9 cellular contexts compared by ENCODE assay signal in genomic region chr9:682633-683508, GRCh38.
DNase-seq lines count a peak whose midpoint lies in the region; ATAC-seq, FAIRE-seq and TF ChIP-seq lines count a peak whose summit lies in the region.
"Had no signal": no experiment of that assay in that cellular context is flagged by ENCODE, and none has a peak within 500 bp of the region (broad histone marks: within the 10 kb centered on the region; RNA-seq: fewer than 3 reads in every experiment).

No MANE protein-coding gene starts in this region.

- TF ChIP-seq POLR2A in thyroid gland (IDR thresholded peaks at IDR 0.05) (peak in 1 of 2 donors; percentile 47), GM12891 (IDR thresholded peaks at IDR 0.05; ENCODE audit: low read depth, low read length) (no peak)

- H3K27me3 ChIP-seq in PC-3 (ENCODE audit: low read length): no peaks in the 10 kb centered on the region
- no peaks in the 10 kb centered on the region for H3K27me3 ChIP-seq in endocrine pancreas (ENCODE audit: control insufficient read depth, insufficient read depth, low read length)
- no peaks in the 10 kb centered on the region for H3K27me3 ChIP-seq in lower lobe of right lung (ENCODE audit: low read depth)
- no peaks in the 10 kb centered on the region for H3K27me3 ChIP-seq in thyroid gland

- peak; percentile 11; the same call in 1 of the 2 replicates for ATAC-seq in PC-3
- peak; percentile 41 to 76 for ATAC-seq in lower lobe of right lung

- peak overlapping the region; percentile 95 for H3K4me2 ChIP-seq in PC-3 (ENCODE audit: low read length)

- H3K36me3 ChIP-seq in PC-3 (ENCODE audit: low read depth, low read length): no peaks in the 10 kb centered on the region; the same call in 1 of the 2 replicates
- no peaks in the 10 kb centered on the region for H3K36me3 ChIP-seq in endocrine pancreas (ENCODE audit: control insufficient read depth, insufficient read depth, low read length)
- no peaks in the 10 kb centered on the region for H3K36me3 ChIP-seq in lower lobe of right lung
- no peaks in the 10 kb centered on the region for H3K36me3 ChIP-seq in thyroid gland

- FAIRE-seq in GM12891 (lab: Jason Lieb, UNC): no peak
- FAIRE-seq: GM19239 had no signal

- BruUV-seq in PC-3 (replicated peaks; lab: Mats Ljungman, UMichigan): no TSS peak

- intact Hi-C loops in PC-3 (cut with micrococcal nuclease): loop anchor here (1.0 to 5.0 kb wide), 2 partner anchors 55 to 66 kb away; no protein-coding TSS in a partner anchor
- intact Hi-C loops in lower lobe of right lung (cut with DNase I): no loop called here
- intact Hi-C loops in thyroid gland (cut with DNase I): no loop called here

- peaks cover 5% of the 10 kb centered on the region; the same call in 1 of the 2 replicates for H3K79me2 ChIP-seq in PC-3 (ENCODE audit: low read length)

- H4K20me1 ChIP-seq in PC-3 (ENCODE audit: low read length): no peaks in the 10 kb centered on the region

- H3K4me1 ChIP-seq in PC-3 (ENCODE audit: insufficient read depth, low read length) (peaks cover 57% of the 10 kb centered on the region), endocrine pancreas (ENCODE audit: control insufficient read depth, insufficient read depth, low read length) (peaks cover 26% of the 10 kb centered on the region), lower lobe of right lung (peaks cover 13% of the 10 kb centered on the region), thyroid gland (peaks cover 38 to 44% of the 10 kb centered on the region in 2 donors)

- WGBS in thyroid gland, 2 donors: 59 to 66% methylated on average over 12 of the region's 12 CpGs

- CTCF ChIA-PET in PC-3 (lab: Charles Lee): no interaction called here

- H2AFZ ChIP-seq in PC-3 (ENCODE audit: low read length): 0 out of 2 replicates have a peak overlapping the region, but pooled peaks have one; percentile 7

- H3K4me3 ChIP-seq in PC-3 (ENCODE audit: low read length) (peak overlapping the region; percentile 30; the same call in 1 of the 2 replicates), endocrine pancreas (ENCODE audit: control insufficient read depth, insufficient read depth, low read length) (peak overlapping the region; percentile 71), lower lobe of right lung (no peak overlapping the region), thyroid gland (replicated peaks in 1 of 3) (no peak overlapping the region)

- H3K9ac ChIP-seq in PC-3 (ENCODE audit: low read length) (no peak overlapping the region; the same call in none of the 2 replicates), endocrine pancreas (ENCODE audit: control insufficient read depth, insufficient read depth, low read length) (peak overlapping the region; percentile 10)

- POLR2A ChIA-PET in PC-3 (lab: Charles Lee; ENCODE audit: unreplicated experiment): interaction anchor here (0.7 kb wide), 1 partner anchor 14 kb away, joined by 4 read pairs; no protein-coding TSS in a partner anchor

- H3F3A ChIP-seq in PC-3 (ENCODE audit: low read length, unreplicated experiment): peaks cover 17% of the 10 kb centered on the region

- H3K9me3 ChIP-seq in PC-3 (ENCODE audit: low read length) (no peaks in the 10 kb centered on the region), endocrine pancreas (ENCODE audit: control insufficient read depth, low read length) (no peaks in the 10 kb centered on the region), lower lobe of right lung (no peaks in the 10 kb centered on the region), thyroid gland (no peaks in the 10 kb centered on the region)

- DNase-seq in PC-3 (peak; percentile 57), lower lobe of right lung (no peak), thyroid gland (peak in 1 of 2 donors; percentile 24), GM12891 (ENCODE audit: insufficient read length, low spot score) (no peak), epidermal melanocyte (ENCODE audit: insufficient read length, low spot score) (no peak), DMS79 (lab: John Stamatoyannopoulos, UW) (no peak)
- DNase-seq in stimulated activated CD4-positive, alpha-beta T cell treated with anti-CD3 and anti-CD28 coated beads, Interleukin-15, amount 100 ng/mL, for 24 hours: no peak

- TF ChIP-seq CTCF in PC-3 (conservative IDR thresholded peaks at IDR 0.05; ENCODE audit: low read depth, low read length) (no peak), lower lobe of right lung (IDR thresholded peaks at IDR 0.05) (no peak), thyroid gland (IDR thresholded peaks at IDR 0.05) (no peak)

- peak overlapping the region; percentile 93 for H3K27ac ChIP-seq in PC-3 (ENCODE audit: low read length)
- no peak overlapping the region for H3K27ac ChIP-seq in lower lobe of right lung
- H3K27ac ChIP-seq in thyroid gland: peak overlapping the region in 2 of 3 donors; percentile 7 to 41

- no peaks in the 10 kb centered on the region for H3K9me2 ChIP-seq in PC-3 (replicated peaks; ENCODE audit: low read length)

TF ChIP-seq in GM12891, 5 proteins besides CTCF, POLR2A, EP300 and RAD21:
- no peak for TF ChIP-seq SPI1 (IDR thresholded peaks at IDR 0.05; ENCODE audit: low read depth, low read length)
- no peak for TF ChIP-seq POLR2AphosphoS5 (IDR thresholded peaks at IDR 0.05; ENCODE audit: low read depth, low read length)
- no peak for TF ChIP-seq TAF1 (IDR thresholded peaks at IDR 0.05; ENCODE audit: low read depth, low read length)
- TF ChIP-seq POU2F2 (IDR thresholded peaks at IDR 0.05; ENCODE audit: low read depth, low read length): no peak
- no peak for TF ChIP-seq PAX5 (IDR thresholded peaks at IDR 0.05; ENCODE audit: insufficient read depth, low read length, severe bottlenecking)

Comparison
In these comparisons a context has a peak if more than half of its experiments do, and no peak if none do; other contexts are left out.
1. H3K4me3 ChIP-seq: peak in PC-3 (single experiment) and endocrine pancreas (single experiment); none in lower lobe of right lung (single experiment) and thyroid gland (0 of 3).